Comparison of ENCODE assay signal across 21 cellular contexts in genomic region chr20:61112515-61112914, GRCh38.
DNase-seq lines count a peak whose midpoint lies in the region; TF ChIP-seq lines count a peak whose summit lies in the region.
"Had no signal": no experiment of that assay in that cellular context is flagged by ENCODE, and none has a peak within 500 bp of the region (broad histone marks: within the 10 kb centered on the region; RNA-seq: fewer than 3 reads in every experiment).

No MANE protein-coding gene starts in this region.

- TF ChIP-seq CTCF in mammary epithelial cell (conservative IDR thresholded peaks at IDR 0.05 in 1 of 2, IDR thresholded peaks at IDR 0.05 in 1 of 2; ENCODE audit: extremely low read depth in 1 of 2, insufficient read depth in 1 of 2, low read depth in 1 of 2, low read length in 2 of 2) (no peak), breast epithelium (IDR thresholded peaks at IDR 0.05) (no peak)

- H3K9me3 ChIP-seq in mammary epithelial cell (replicated peaks; ENCODE audit: insufficient read depth, low read length) (no peaks in the 10 kb centered on the region), breast epithelium (no peaks in the 10 kb centered on the region), mesenchymal stem cell (ENCODE audit: control insufficient read depth, low read length) (no peaks in the 10 kb centered on the region)

- H2AK5ac ChIP-seq in mesenchymal stem cell (ENCODE audit: low read length, severe bottlenecking), result no peak overlapping the region

- dilution Hi-C loops in mammary epithelial cell (cut with HindIII; ENCODE audit: low sequenced_read_pairs), result no loop called here

- in situ Hi-C loops in mammary epithelial cell (cut with MboI; ENCODE audit: low sequenced_read_pairs in 2 of 2), result no loop called here

- no peak overlapping the region for H3K23ac ChIP-seq in mesenchymal stem cell (ENCODE audit: low read length in 2 of 2)

- H3K9ac ChIP-seq in mammary epithelial cell (ENCODE audit: insufficient read depth, low read length), result no peak overlapping the region
- H3K9ac ChIP-seq in mesenchymal stem cell (ENCODE audit: low read length), result no peak overlapping the region

- H2BK5ac ChIP-seq in mesenchymal stem cell (ENCODE audit: low read depth, low read length, poor library complexity, severe bottlenecking), result no peak overlapping the region

- no peak overlapping the region for H2BK15ac ChIP-seq in mesenchymal stem cell (ENCODE audit: low read depth, poor library complexity, severe bottlenecking)

- no peak overlapping the region for H3K18ac ChIP-seq in mesenchymal stem cell (ENCODE audit: low read depth in 1 of 2, low read length in 2 of 2)

- no peak overlapping the region for H2AFZ ChIP-seq in mammary epithelial cell (ENCODE audit: low read depth, low read length)
- no peak overlapping the region for H2AFZ ChIP-seq in mesenchymal stem cell (ENCODE audit: low read depth, low read length)

- no peaks in the 10 kb centered on the region for H3K79me2 ChIP-seq in mammary epithelial cell (ENCODE audit: insufficient read depth, low read length)

- H2BK12ac ChIP-seq in mesenchymal stem cell (ENCODE audit: low read length in 2 of 2), result no peak overlapping the region

- H3K36me3 ChIP-seq in mammary epithelial cell (ENCODE audit: insufficient read depth, low read length), result no peaks in the 10 kb centered on the region
- no peaks in the 10 kb centered on the region for H3K36me3 ChIP-seq in breast epithelium
- no peaks in the 10 kb centered on the region for H3K36me3 ChIP-seq in mesenchymal stem cell (ENCODE audit: control insufficient read depth in 1 of 2, insufficient read depth in 2 of 2, low read depth in 1 of 2, low read length in 2 of 2)

- H3K27ac ChIP-seq in mammary epithelial cell (ENCODE audit: insufficient read depth, low read depth, low read length), result no peak overlapping the region
- H3K27ac ChIP-seq in breast epithelium, result no peak overlapping the region
- no peak overlapping the region for H3K27ac ChIP-seq in mesenchymal stem cell (ENCODE audit: low read length, poor library complexity, severe bottlenecking)
- H3K27ac ChIP-seq: RWPE1 had no signal

- H3K4ac ChIP-seq in mesenchymal stem cell (ENCODE audit: low read depth in 1 of 2, low read length in 2 of 2), result no peak overlapping the region

- no peaks in the 10 kb centered on the region for H3K79me1 ChIP-seq in mesenchymal stem cell (replicated peaks; ENCODE audit: low read length, poor library complexity, severe bottlenecking)

- no peaks in the 10 kb centered on the region for H4K20me1 ChIP-seq in mammary epithelial cell (ENCODE audit: insufficient read depth, low read length)

- H3K4me1 ChIP-seq in mammary epithelial cell (ENCODE audit: insufficient read depth, low read length) (no peaks in the 10 kb centered on the region), breast epithelium (no peaks in the 10 kb centered on the region), mesenchymal stem cell (ENCODE audit: control insufficient read depth, insufficient read depth, low read depth, low read length) (peaks cover 8% of the 10 kb centered on the region)

- 55% methylated on average over 4 of the region's 4 CpGs for WGBS in mammary epithelial cell (ENCODE audit: low coverage, missing lambda C conversion rate)
- 60% methylated on average over 3 of the region's 4 CpGs for WGBS in mesenchymal stem cell

- H4K8ac ChIP-seq in mesenchymal stem cell (ENCODE audit: low read length), result no peak overlapping the region

- peak; percentile 41 for DNase-seq in mammary epithelial cell
- no peak for DNase-seq in breast epithelium (ENCODE audit: low spot score in 2 of 2)
- DNase-seq in Jurkat, Clone E6-1 (ENCODE audit: low read depth, low spot score), result peak; percentile 91
- DNase-seq in mesenchymal stem cell, result peak; percentile 36
- DNase-seq in occipital lobe (lab: John Stamatoyannopoulos, UW), result no peak
- DNase-seq in NCI-H146 (lab: John Stamatoyannopoulos, UW), result no peak
- DNase-seq in HPDE6-E6E7 (ENCODE audit: extremely low spot score), result no peak
- DNase-seq: CD8-positive, alpha-beta memory T cell; DMS 273 treated with DMSO at 0.1 percent for 48 hours; DMS79; KG1; MM.1S; NCI-H1417; NCI-H187; NCI-H2081 treated with DMSO at 0.1 percent for 48 hours; NCI-H2171; NCI-H226; NCI-H510A; NCI-H69; SHP77 had no signal

- no peak overlapping the region for H3K14ac ChIP-seq in mesenchymal stem cell (ENCODE audit: low read length in 2 of 2)

- H3K4me2 ChIP-seq in mammary epithelial cell (ENCODE audit: insufficient read depth, low read depth, low read length) (no peak overlapping the region), mesenchymal stem cell (ENCODE audit: low read length, poor library complexity, severe bottlenecking) (no peak overlapping the region)

- no TSS peak for BruUV-seq in mammary epithelial cell (replicated peaks; lab: Mats Ljungman, UMichigan)

- H3K27me3 ChIP-seq in mammary epithelial cell (ENCODE audit: insufficient read depth, low read length) (peaks cover 5% of the 10 kb centered on the region), breast epithelium (peaks cover 0 to 3% of the 10 kb centered on the region in 2 donors), mesenchymal stem cell (ENCODE audit: control insufficient read depth in 1 of 2, insufficient read depth in 1 of 2, low read length in 2 of 2) (peaks cover 0 to 34% of the 10 kb centered on the region in 2 experiments)

- H4K91ac ChIP-seq in mesenchymal stem cell (ENCODE audit: low read length), result no peak overlapping the region

- no peak for TF ChIP-seq POLR2A in breast epithelium (IDR thresholded peaks at IDR 0.05)

- intact Hi-C loops in mammary epithelial cell (cut with micrococcal nuclease) (no loop called here), breast epithelium (cut with DNase I; ENCODE audit: low total_unique reads) (loop anchor here (5.0 kb wide), 1 partner anchor 385 kb away; no protein-coding TSS in a partner anchor)

- CTCF ChIA-PET in mammary epithelial cell (lab: Charles Lee; ENCODE audit: low non-redundant PET), result no interaction called here

- H2BK120ac ChIP-seq in mesenchymal stem cell (ENCODE audit: low read depth, low read length), result no peak overlapping the region

- no peak overlapping the region for H3K4me3 ChIP-seq in mammary epithelial cell (replicated peaks in 1 of 3; ENCODE audit: insufficient read depth in 1 of 3, low read depth in 2 of 3, low read length in 3 of 3)
- H3K4me3 ChIP-seq in breast epithelium, result no peak overlapping the region
- no peak overlapping the region for H3K4me3 ChIP-seq in Jurkat, Clone E6-1 (ENCODE audit: low read length)
- no peak overlapping the region for H3K4me3 ChIP-seq in mesenchymal stem cell (ENCODE audit: insufficient read depth in 1 of 2, low read depth in 1 of 2, low read length in 2 of 2)

Comparison
In these comparisons a context has a peak if more than half of its experiments do, and no peak if none do; other contexts are left out.
1. DNase-seq: peak in mammary epithelial cell (single experiment), Jurkat, Clone E6-1 (single experiment) and mesenchymal stem cell (single experiment); none in breast epithelium (0 of 2), occipital lobe (single experiment), NCI-H146 (single experiment) and HPDE6-E6E7 (single experiment).